ENCODE assay signal across 1 cellular context in genomic region chr1:226407497-226408284, GRCh38.
TF ChIP-seq lines count a peak whose summit lies in the region.

Gene PARP1, minus strand, starts transcription at chr1:226408093. Its CDS starts 164 bp downstream, at chr1:226407929.

TF ChIP-seq in K562, 482 proteins besides CTCF, POLR2A, EP300 and RAD21 (continued from another document and continues in another):
- TF ChIP-seq RREB1 (CRISPR knock-in tag; IDR thresholded peaks at IDR 0.05) = peak; percentile 86; the same call in 1 of the 2 replicates
- no peak for TF ChIP-seq ZHX1 (conservative IDR thresholded peaks at IDR 0.05; ENCODE audit: low read length)
- peak; percentile 91 for TF ChIP-seq HNRNPLL (IDR thresholded peaks at IDR 0.05; ENCODE audit: low read depth, low read length, poor library complexity, severe bottlenecking)
- peak; percentile 62 for TF ChIP-seq E2F3 (CRISPR knock-in tag; IDR thresholded peaks at IDR 0.05)
- no peak for TF ChIP-seq HINFP (tag; conservative IDR thresholded peaks at IDR 0.05; ENCODE audit: low read depth)
- peak; percentile 81; the same call in 1 of the 2 replicates for TF ChIP-seq KLF1 (tag; IDR thresholded peaks at IDR 0.05)
- TF ChIP-seq POLR2H (tag; IDR thresholded peaks at IDR 0.05; ENCODE audit: low read depth) = peak; percentile 81
- TF ChIP-seq, protein P1, sequence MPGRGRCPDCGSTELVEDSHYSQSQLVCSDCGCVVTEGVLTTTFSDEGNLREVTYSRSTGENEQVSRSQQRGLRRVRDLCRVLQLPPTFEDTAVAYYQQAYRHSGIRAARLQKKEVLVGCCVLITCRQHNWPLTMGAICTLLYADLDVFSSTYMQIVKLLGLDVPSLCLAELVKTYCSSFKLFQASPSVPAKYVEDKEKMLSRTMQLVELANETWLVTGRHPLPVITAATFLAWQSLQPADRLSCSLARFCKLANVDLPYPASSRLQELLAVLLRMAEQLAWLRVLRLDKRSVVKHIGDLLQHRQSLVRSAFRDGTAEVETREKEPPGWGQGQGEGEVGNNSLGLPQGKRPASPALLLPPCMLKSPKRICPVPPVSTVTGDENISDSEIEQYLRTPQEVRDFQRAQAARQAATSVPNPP (IDR thresholded peaks at IDR 0.05; ENCODE audit: borderline replicate concordance, insufficient read depth, insufficient read length) = no peak
- TF ChIP-seq TCF7L2 (IDR thresholded peaks at IDR 0.05; ENCODE audit: low read depth, low read length) = no peak
- TF ChIP-seq SETDB1 (IDR thresholded peaks at IDR 0.05; ENCODE audit: low read length) = no peak
- 0 out of 2 replicates have a peak, but pooled peaks have one; percentile 11 for TF ChIP-seq PHF21A (IDR thresholded peaks at IDR 0.05; ENCODE audit: borderline replicate concordance, low read depth)
- no peak for TF ChIP-seq MYBL2 (IDR thresholded peaks at IDR 0.05; ENCODE audit: low read depth)
- TF ChIP-seq MYBL2 (CRISPR knock-in tag; IDR thresholded peaks at IDR 0.05; ENCODE audit: borderline replicate concordance) = no peak
- TF ChIP-seq SMARCA4 (IDR thresholded peaks at IDR 0.05) = no peak
- TF ChIP-seq TOE1 (IDR thresholded peaks at IDR 0.05; ENCODE audit: borderline replicate concordance) = peak; percentile 74; the same call in 1 of the 2 replicates
- no peak for TF ChIP-seq TOE1 (CRISPR knock-in tag; IDR thresholded peaks at IDR 0.05; ENCODE audit: borderline replicate concordance, low read depth)
- no peak for TF ChIP-seq ZNF583 (CRISPR knock-in tag; IDR thresholded peaks at IDR 0.05)
- TF ChIP-seq ZNF143 (CRISPR knock-in tag; IDR thresholded peaks at IDR 0.05) = no peak
- TF ChIP-seq, protein P2, sequence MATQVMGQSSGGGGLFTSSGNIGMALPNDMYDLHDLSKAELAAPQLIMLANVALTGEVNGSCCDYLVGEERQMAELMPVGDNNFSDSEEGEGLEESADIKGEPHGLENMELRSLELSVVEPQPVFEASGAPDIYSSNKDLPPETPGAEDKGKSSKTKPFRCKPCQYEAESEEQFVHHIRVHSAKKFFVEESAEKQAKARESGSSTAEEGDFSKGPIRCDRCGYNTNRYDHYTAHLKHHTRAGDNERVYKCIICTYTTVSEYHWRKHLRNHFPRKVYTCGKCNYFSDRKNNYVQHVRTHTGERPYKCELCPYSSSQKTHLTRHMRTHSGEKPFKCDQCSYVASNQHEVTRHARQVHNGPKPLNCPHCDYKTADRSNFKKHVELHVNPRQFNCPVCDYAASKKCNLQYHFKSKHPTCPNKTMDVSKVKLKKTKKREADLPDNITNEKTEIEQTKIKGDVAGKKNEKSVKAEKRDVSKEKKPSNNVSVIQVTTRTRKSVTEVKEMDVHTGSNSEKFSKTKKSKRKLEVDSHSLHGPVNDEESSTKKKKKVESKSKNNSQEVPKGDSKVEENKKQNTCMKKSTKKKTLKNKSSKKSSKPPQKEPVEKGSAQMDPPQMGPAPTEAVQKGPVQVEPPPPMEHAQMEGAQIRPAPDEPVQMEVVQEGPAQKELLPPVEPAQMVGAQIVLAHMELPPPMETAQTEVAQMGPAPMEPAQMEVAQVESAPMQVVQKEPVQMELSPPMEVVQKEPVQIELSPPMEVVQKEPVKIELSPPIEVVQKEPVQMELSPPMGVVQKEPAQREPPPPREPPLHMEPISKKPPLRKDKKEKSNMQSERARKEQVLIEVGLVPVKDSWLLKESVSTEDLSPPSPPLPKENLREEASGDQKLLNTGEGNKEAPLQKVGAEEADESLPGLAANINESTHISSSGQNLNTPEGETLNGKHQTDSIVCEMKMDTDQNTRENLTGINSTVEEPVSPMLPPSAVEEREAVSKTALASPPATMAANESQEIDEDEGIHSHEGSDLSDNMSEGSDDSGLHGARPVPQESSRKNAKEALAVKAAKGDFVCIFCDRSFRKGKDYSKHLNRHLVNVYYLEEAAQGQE (CRISPR knock-in tag; IDR thresholded peaks at IDR 0.05; ENCODE audit: low read depth) = peak; percentile 79; the same call in 1 of the 2 replicates
- no peak for TF ChIP-seq ZNF324 (CRISPR knock-in tag; IDR thresholded peaks at IDR 0.05)
- TF ChIP-seq JUND (IDR thresholded peaks at IDR 0.05; ENCODE audit: borderline replicate concordance, low read depth, low read length) = peak; percentile 46; the same call in 1 of the 2 replicates
- peak; percentile 50; the same call in 1 of the 3 replicates for TF ChIP-seq JUND (tag; IDR thresholded peaks at IDR 0.05; ENCODE audit: borderline replicate concordance, low read depth, low read length)
- TF ChIP-seq RBM25 (IDR thresholded peaks at IDR 0.05; ENCODE audit: low read depth, low read length, severe bottlenecking) = peak; percentile 56
- no peak for TF ChIP-seq SMARCE1 (IDR thresholded peaks at IDR 0.05)
- no peak for TF ChIP-seq ZNF23 (CRISPR knock-in tag; IDR thresholded peaks at IDR 0.05)
- TF ChIP-seq, protein P3, sequence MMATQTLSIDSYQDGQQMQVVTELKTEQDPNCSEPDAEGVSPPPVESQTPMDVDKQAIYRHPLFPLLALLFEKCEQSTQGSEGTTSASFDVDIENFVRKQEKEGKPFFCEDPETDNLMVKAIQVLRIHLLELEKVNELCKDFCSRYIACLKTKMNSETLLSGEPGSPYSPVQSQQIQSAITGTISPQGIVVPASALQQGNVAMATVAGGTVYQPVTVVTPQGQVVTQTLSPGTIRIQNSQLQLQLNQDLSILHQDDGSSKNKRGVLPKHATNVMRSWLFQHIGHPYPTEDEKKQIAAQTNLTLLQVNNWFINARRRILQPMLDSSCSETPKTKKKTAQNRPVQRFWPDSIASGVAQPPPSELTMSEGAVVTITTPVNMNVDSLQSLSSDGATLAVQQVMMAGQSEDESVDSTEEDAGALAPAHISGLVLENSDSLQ (IDR thresholded peaks at IDR 0.05) = no peak
- no peak for TF ChIP-seq NUFIP1 (IDR thresholded peaks at IDR 0.05; ENCODE audit: partially characterized antibody)
- no peak for TF ChIP-seq ZNF311 (CRISPR knock-in tag; IDR thresholded peaks at IDR 0.05)
- no peak; a peak in 1 of 4 replicates for TF ChIP-seq RCOR1 (IDR thresholded peaks at IDR 0.05; ENCODE audit: borderline replicate concordance in 1 of 2, low read depth in 2 of 2, low read length in 2 of 2)
- no peak for TF ChIP-seq HMG20A (CRISPR knock-in tag; conservative IDR thresholded peaks at IDR 0.05)
- no peak for TF ChIP-seq NCOA6 (IDR thresholded peaks at IDR 0.05)
- peak; percentile 24; the same call in 1 of the 2 replicates for TF ChIP-seq ZNF24 (IDR thresholded peaks at IDR 0.05)
- no peak; the same call in 1 of the 2 replicates for TF ChIP-seq IRF1 (CRISPR knock-in tag; IDR thresholded peaks at IDR 0.05; ENCODE audit: borderline replicate concordance)
- no peak for TF ChIP-seq NFIX (CRISPR knock-in tag; IDR thresholded peaks at IDR 0.05; ENCODE audit: low read depth)
- TF ChIP-seq, protein P4, sequence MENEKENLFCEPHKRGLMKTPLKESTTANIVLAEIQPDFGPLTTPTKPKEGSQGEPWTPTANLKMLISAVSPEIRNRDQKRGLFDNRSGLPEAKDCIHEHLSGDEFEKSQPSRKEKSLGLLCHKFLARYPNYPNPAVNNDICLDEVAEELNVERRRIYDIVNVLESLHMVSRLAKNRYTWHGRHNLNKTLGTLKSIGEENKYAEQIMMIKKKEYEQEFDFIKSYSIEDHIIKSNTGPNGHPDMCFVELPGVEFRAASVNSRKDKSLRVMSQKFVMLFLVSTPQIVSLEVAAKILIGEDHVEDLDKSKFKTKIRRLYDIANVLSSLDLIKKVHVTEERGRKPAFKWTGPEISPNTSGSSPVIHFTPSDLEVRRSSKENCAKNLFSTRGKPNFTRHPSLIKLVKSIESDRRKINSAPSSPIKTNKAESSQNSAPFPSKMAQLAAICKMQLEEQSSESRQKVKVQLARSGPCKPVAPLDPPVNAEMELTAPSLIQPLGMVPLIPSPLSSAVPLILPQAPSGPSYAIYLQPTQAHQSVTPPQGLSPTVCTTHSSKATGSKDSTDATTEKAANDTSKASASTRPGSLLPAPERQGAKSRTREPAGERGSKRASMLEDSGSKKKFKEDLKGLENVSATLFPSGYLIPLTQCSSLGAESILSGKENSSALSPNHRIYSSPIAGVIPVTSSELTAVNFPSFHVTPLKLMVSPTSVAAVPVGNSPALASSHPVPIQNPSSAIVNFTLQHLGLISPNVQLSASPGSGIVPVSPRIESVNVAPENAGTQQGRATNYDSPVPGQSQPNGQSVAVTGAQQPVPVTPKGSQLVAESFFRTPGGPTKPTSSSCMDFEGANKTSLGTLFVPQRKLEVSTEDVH (IDR thresholded peaks at IDR 0.05; ENCODE audit: low read depth, partially characterized antibody) = peak; percentile 98
- TF ChIP-seq ZNF830 (CRISPR knock-in tag; IDR thresholded peaks at IDR 0.05) = no peak
- no peak for TF ChIP-seq CBX2 (IDR thresholded peaks at IDR 0.05; ENCODE audit: insufficient read depth, low read length, poor library complexity, severe bottlenecking)
- no peak for TF ChIP-seq DNMT1 (IDR thresholded peaks at IDR 0.05)
